ENCODE assay signal across 9 cellular contexts in the genomic region with DNA sequence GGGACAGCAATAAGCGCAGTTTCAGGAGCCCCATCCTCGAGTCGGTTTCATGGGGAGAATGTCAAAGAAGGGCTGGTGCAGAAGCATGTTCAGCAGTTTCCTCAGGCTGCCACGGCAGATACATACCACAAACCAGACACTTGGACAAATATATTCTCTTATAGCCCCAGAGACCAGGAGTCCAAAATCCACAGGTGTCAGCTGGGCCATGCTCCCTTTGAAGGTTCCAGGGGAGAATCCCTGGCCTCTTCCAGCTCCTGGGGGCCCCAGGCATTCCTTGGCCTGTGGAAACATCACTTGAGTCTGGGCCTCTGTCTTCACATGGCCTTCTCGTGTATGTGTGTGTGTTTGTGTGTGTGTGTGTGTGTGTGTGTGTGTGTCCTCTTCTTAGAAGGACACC.
"Had no signal": no experiment of that assay in that cellular context is flagged by ENCODE, and none has a peak within 500 bp of the region (broad histone marks: within the 10 kb centered on the region; RNA-seq: fewer than 3 reads in every experiment).

No MANE protein-coding gene starts in this region.

- H3K4me3 ChIP-seq: GM23248, GM23338, HAP-1 had no signal

- H3K27ac ChIP-seq: GM23248 had no signal

- H3K9ac ChIP-seq: GM23248 had no signal

- H2AFZ ChIP-seq: GM23248 had no signal

- H3K9me3 ChIP-seq: HAP-1 had no signal

- ATAC-seq: GM23338, HCT116 had no signal

- H3K27ac Mint-ChIP-seq: GM23338, HFFc6 had no signal

- H3K4me1 ChIP-seq: HAP-1 had no signal

- DNase-seq: GM23248, GOT3, H7, H9, HCEC 1CT, HFFc6 had no signal

- H3K4me3 Mint-ChIP-seq: GM23338, H9, HFFc6 had no signal

- H3K36me3 ChIP-seq: HAP-1 had no signal

- H3K9me3 Mint-ChIP-seq: HFFc6 had no signal
